ENCODE assay signal across 8 cellular contexts in genomic region chr18:2570772-2571199, GRCh38. TPM values are rescaled to one million over a fixed set of nuclear protein-coding genes. Genes with fewer than 3 reads are reported as not detected.
DNase-seq lines count a peak whose midpoint lies in the region; ATAC-seq and TF ChIP-seq lines count a peak whose summit lies in the region.

No MANE protein-coding gene starts in this region.

- 0 to 1% methylated on average over 16 of the region's 16 CpGs for WGBS in body of pancreas, 2 donors

- no peak for TF ChIP-seq POLR2A in body of pancreas (IDR thresholded peaks at IDR 0.05)
- no peak for TF ChIP-seq POLR2A in gastrocnemius medialis (IDR thresholded peaks at IDR 0.05)

- H3K4me1 ChIP-seq in body of pancreas (peaks cover 15% of the 10 kb centered on the region), iPS-15b (ENCODE audit: control insufficient read depth, insufficient read depth, low read length) (peaks cover 3% of the 10 kb centered on the region), gastrocnemius medialis (peaks cover 15 to 16% of the 10 kb centered on the region in 2 donors)

- no peaks in the 10 kb centered on the region for H3K36me3 ChIP-seq in body of pancreas (replicated peaks in 1 of 2; ENCODE audit: insufficient read depth in 1 of 2, low read depth in 2 of 2)
- peaks cover 6% of the 10 kb centered on the region for H3K36me3 ChIP-seq in iPS-15b (ENCODE audit: control insufficient read depth, insufficient read depth, low read length)
- H3K36me3 ChIP-seq in gastrocnemius medialis, result peaks cover 0 to 8% of the 10 kb centered on the region in 2 donors

- H3K9me3 ChIP-seq in body of pancreas, result no peaks in the 10 kb centered on the region
- no peaks in the 10 kb centered on the region for H3K9me3 ChIP-seq in iPS-15b (ENCODE audit: control insufficient read depth, insufficient read depth, low read length)
- H3K9me3 ChIP-seq in gastrocnemius medialis, result no peaks in the 10 kb centered on the region

- DNase-seq in GM04504 (ENCODE audit: low read depth) (peak; percentile 42), T follicular helper cell (ENCODE audit: low read depth) (peak; percentile 48), body of pancreas (peak; percentile 68 to 73 (median 71)), gastrocnemius medialis (peak; percentile 50 to 63), foreskin melanocyte (no peak)
- peak; percentile 39 for DNase-seq in Jurkat, Clone E6-1 (ENCODE audit: low read depth, low spot score)

- ATAC-seq in GM21786 (IDR thresholded peaks at IDR 0.05; ENCODE audit: unreplicated experiment) (peak; percentile 43), body of pancreas (peak; percentile 81), gastrocnemius medialis (peak; percentile 92 to 94)

- H3K27ac ChIP-seq in body of pancreas, result peak overlapping the region; percentile 95 to 97 (median 96)
- peak overlapping the region; percentile 87 to 97 (median 90) for H3K27ac ChIP-seq in gastrocnemius medialis

- TF ChIP-seq CTCF in body of pancreas (IDR thresholded peaks at IDR 0.05) (peak in 4 of 7 experiments; percentile 17 to 44 (median 34)), gastrocnemius medialis (IDR thresholded peaks at IDR 0.05 in 4 of 5, conservative IDR thresholded peaks at IDR 0.05 in 1 of 5) (peak in 2 of 5 experiments; percentile 30 to 31)

- in situ Hi-C loops in gastrocnemius medialis (cut with MboI; ENCODE audit: low sequenced_read_pairs in 4 of 4), result loop anchor here in 2 of 4 donors (5.0 to 25.0 kb wide), 3 partner anchors 82 to 692 kb away; partner anchors contain the start of gene MYL12B (in 1 of the 2)

- H3K4me3 ChIP-seq in Jurkat, Clone E6-1 (ENCODE audit: low read length), result peak overlapping the region; percentile 99
- peak overlapping the region; percentile 59 to 65 for H3K4me3 ChIP-seq in body of pancreas
- peak overlapping the region; percentile 99 for H3K4me3 ChIP-seq in iPS-15b (ENCODE audit: low read depth, low read length)
- H3K4me3 ChIP-seq in gastrocnemius medialis, result peak overlapping the region; percentile 59 to 85 (median 72)

- H3K27me3 ChIP-seq in body of pancreas (no peaks in the 10 kb centered on the region), iPS-15b (ENCODE audit: control insufficient read depth, insufficient read depth, low read length) (no peaks in the 10 kb centered on the region), gastrocnemius medialis (no peaks in the 10 kb centered on the region)

- H3K9ac ChIP-seq in iPS-15b (ENCODE audit: low read depth, low read length), result peak overlapping the region; percentile 99

- intact Hi-C loops in body of pancreas (cut with DNase I), result no loop called here
- intact Hi-C loops in gastrocnemius medialis (cut with DNase I; ENCODE audit: low total_unique reads), result loop anchor here (1.0 kb wide), 1 partner anchor 85 kb away; the partner anchor contains the start of gene SMCHD1

RNA-seq across cellular contexts. Expression of gene METTL4, which starts 0.5 kb away (rescaled TPM):
- 11.7 TPM for polyA plus RNA-seq in Jurkat, Clone E6-1 (2012; ENCODE audit: insufficient read depth, insufficient read length)
- 1 to 10 TPM; 1.8 to 4.3 TPM for total RNA-seq in body of pancreas
- 1 to 10 TPM; 1.4 to 2.9 (median 1.8) TPM for total RNA-seq in gastrocnemius medialis

RNA-seq across cellular contexts. Expression of gene NDC80, which starts 0.6 kb away (rescaled TPM):
- 52.8 TPM for polyA plus RNA-seq in Jurkat, Clone E6-1 (2012; ENCODE audit: insufficient read depth, insufficient read length)
- total RNA-seq in body of pancreas (not detected), gastrocnemius medialis (under 1 TPM in 1 of 4 donors, not detected in 3; 0.27 TPM)

Comparison
In these comparisons a context has a peak if more than half of its experiments do, and no peak if none do; other contexts are left out.
1. ATAC-seq: peak in every context shown above with its lines; median percentile 93 in gastrocnemius medialis; 81 in body of pancreas; 43 in GM21786.